ENCODE assay signal across 31 cellular contexts in genomic region chr2:168767258-168767657, GRCh38. TPM values are rescaled to one million over a fixed set of nuclear protein-coding genes. Genes with fewer than 3 reads are reported as not detected.
"Had no signal": no experiment of that assay in that cellular context is flagged by ENCODE, and none has a peak within 500 bp of the region (broad histone marks: within the 10 kb centered on the region; RNA-seq: fewer than 3 reads in every experiment).

No MANE protein-coding gene starts in this region.

- H3K4me2 ChIP-seq: neural progenitor cell had no signal

- H3K36me3 Mint-ChIP-seq: memory B cell had no signal

- H2AFZ ChIP-seq: neural progenitor cell had no signal

- H3K9me3 ChIP-seq: ascending aorta, thoracic aorta, uterus had no signal

- H3K4me3 Mint-ChIP-seq: activated CD4-positive, alpha-beta memory T cell treated with anti-CD3 and anti-CD28 coated beads for 36 hours; activated CD4-positive, alpha-beta T cell treated with anti-CD3 and anti-CD28 coated beads, Interleukin-2, amount 10 ng/mL, durations not matched to agents 24 days and 14 days; activated naive CD4-positive, alpha-beta T cell treated with anti-CD3 and anti-CD28 coated beads, Interleukin-2, amount 10 ng/mL, durations not matched to agents 7 days and 5 days; activated naive CD8-positive, alpha-beta T cell treated with anti-CD3 and anti-CD28 coated beads, Interleukin-2, amount 10 ng/mL, durations not matched to agents 7 days and 5 days; central memory CD8-positive, alpha-beta T cell; dendritic cell treated with granulocyte-macrophage colony-stimulating factor and Interleukin-4, amounts not matched to agents 40 ng/mL and 50 ng/mL, for 4 days; endodermal cell; memory B cell; naive thymus-derived CD8-positive, alpha-beta T cell; neural progenitor cell; stimulated activated effector memory CD8-positive, alpha-beta T cell treated with anti-CD3 and anti-CD28 coated beads, Interleukin-12 subunit alpha, Interleukin-12 subunit beta, amount 100 ng/mL, for 72 hours; stimulated activated naive CD8-positive, alpha-beta T cell treated with anti-CD3 and anti-CD28 coated beads, Interleukin-15, Interleukin-2, amounts not matched to agents 100 ng/mL and 50 ng/mL, for 24 hours; type B pancreatic cell had no signal

- H3K27ac Mint-ChIP-seq: activated CD4-positive, alpha-beta memory T cell treated with anti-CD3 and anti-CD28 coated beads for 36 hours; activated CD4-positive, alpha-beta T cell treated with anti-CD3 and anti-CD28 coated beads, Interleukin-2, amount 10 ng/mL, durations not matched to agents 24 days and 14 days; activated naive CD4-positive, alpha-beta T cell treated with anti-CD3 and anti-CD28 coated beads, Interleukin-2, amount 10 ng/mL, durations not matched to agents 7 days and 5 days; activated naive CD8-positive, alpha-beta T cell treated with anti-CD3 and anti-CD28 coated beads, Interleukin-2, amount 10 ng/mL, durations not matched to agents 7 days and 5 days; dendritic cell treated with granulocyte-macrophage colony-stimulating factor and Interleukin-4, amounts not matched to agents 40 ng/mL and 50 ng/mL, for 4 days; endodermal cell; memory B cell; neural progenitor cell; stimulated activated effector memory CD8-positive, alpha-beta T cell treated with anti-CD3 and anti-CD28 coated beads, Interleukin-12 subunit alpha, Interleukin-12 subunit beta, amount 100 ng/mL, for 72 hours; stimulated activated naive CD8-positive, alpha-beta T cell treated with anti-CD3 and anti-CD28 coated beads, Interleukin-15, Interleukin-2, amounts not matched to agents 100 ng/mL and 50 ng/mL, for 24 hours; type B pancreatic cell had no signal

- H3K27me3 ChIP-seq: ascending aorta, neural progenitor cell, uterus had no signal

- H3K27ac ChIP-seq: ascending aorta, epithelial cell of prostate, neural progenitor cell, thoracic aorta, uterus had no signal

- H3K4me1 ChIP-seq: ascending aorta, neural progenitor cell, uterus had no signal

- H3K4me3 ChIP-seq: ascending aorta, neural progenitor cell, thoracic aorta, uterus had no signal

- H3K4me1 Mint-ChIP-seq: activated naive CD4-positive, alpha-beta T cell treated with anti-CD3 and anti-CD28 coated beads, Interleukin-2, amount 10 ng/mL, durations not matched to agents 7 days and 5 days; central memory CD8-positive, alpha-beta T cell; memory B cell; neural progenitor cell; stimulated activated effector memory CD8-positive, alpha-beta T cell treated with anti-CD3 and anti-CD28 coated beads, Interleukin-12 subunit alpha, Interleukin-12 subunit beta, amount 100 ng/mL, for 72 hours had no signal

- DNase-seq: activated CD4-positive, alpha-beta memory T cell treated with anti-CD3 and anti-CD28 coated beads for 36 hours; activated CD4-positive, alpha-beta T cell treated with anti-CD3 and anti-CD28 coated beads, Interleukin-2, amount 10 ng/mL, durations not matched to agents 24 days and 14 days; activated CD4-positive, CD25-positive, alpha-beta regulatory T cell treated with anti-CD3 and anti-CD28 coated beads, Interleukin-2, amount 50 U/mL, for 72 hours; activated CD8-positive, alpha-beta memory T cell treated with anti-CD3 and anti-CD28 coated beads, Interleukin-2, amount 50 U/mL, for 4 hours; activated gamma-delta T cell; activated naive CD4-positive, alpha-beta T cell treated with anti-CD3 and anti-CD28 coated beads, Interleukin-2, amount 10 ng/mL, durations not matched to agents 7 days and 5 days; activated naive CD8-positive, alpha-beta T cell treated with anti-CD3 and anti-CD28 coated beads, Interleukin-2, amount 10 ng/mL, durations not matched to agents 7 days and 5 days; activated T-cell treated with anti-CD3 and anti-CD28 coated beads, Interleukin-2, amount 50 U/mL, for 1 hour; endodermal cell; head of caudate nucleus; hippocampal formation; kidney; midbrain; naive thymus-derived CD8-positive, alpha-beta T cell; occipital lobe; posterior cingulate gyrus; stimulated activated CD4-positive, alpha-beta T cell treated with anti-CD3 and anti-CD28 coated beads, Interleukin-12 subunit alpha, Interleukin-12 subunit beta, amount 100 ng/mL, for 4 hours; stimulated activated CD4-positive, alpha-beta T cell treated with anti-CD3 and anti-CD28 coated beads, Interleukin-4, amount 100 ng/mL, for 24 hours; T-helper 2 cell; uterus had no signal

- H3K27me3 Mint-ChIP-seq: activated CD4-positive, alpha-beta memory T cell treated with anti-CD3 and anti-CD28 coated beads for 36 hours; activated CD4-positive, alpha-beta T cell treated with anti-CD3 and anti-CD28 coated beads, Interleukin-2, amount 10 ng/mL, durations not matched to agents 24 days and 14 days; activated naive CD4-positive, alpha-beta T cell treated with anti-CD3 and anti-CD28 coated beads, Interleukin-2, amount 10 ng/mL, durations not matched to agents 7 days and 5 days; activated naive CD8-positive, alpha-beta T cell treated with anti-CD3 and anti-CD28 coated beads, Interleukin-2, amount 10 ng/mL, durations not matched to agents 7 days and 5 days; central memory CD8-positive, alpha-beta T cell; dendritic cell treated with granulocyte-macrophage colony-stimulating factor and Interleukin-4, amounts not matched to agents 40 ng/mL and 50 ng/mL, for 4 days; memory B cell; naive thymus-derived CD8-positive, alpha-beta T cell; stimulated activated naive CD8-positive, alpha-beta T cell treated with anti-CD3 and anti-CD28 coated beads, Interleukin-15, Interleukin-2, amounts not matched to agents 100 ng/mL and 50 ng/mL, for 24 hours; type B pancreatic cell had no signal

- H3K9me3 Mint-ChIP-seq: activated CD4-positive, alpha-beta memory T cell treated with anti-CD3 and anti-CD28 coated beads for 36 hours; activated CD4-positive, alpha-beta T cell treated with anti-CD3 and anti-CD28 coated beads, Interleukin-2, amount 10 ng/mL, durations not matched to agents 24 days and 14 days; activated naive CD4-positive, alpha-beta T cell treated with anti-CD3 and anti-CD28 coated beads, Interleukin-2, amount 10 ng/mL, durations not matched to agents 7 days and 5 days; central memory CD8-positive, alpha-beta T cell; dendritic cell treated with granulocyte-macrophage colony-stimulating factor and Interleukin-4, amounts not matched to agents 40 ng/mL and 50 ng/mL, for 4 days; endodermal cell; memory B cell; naive thymus-derived CD8-positive, alpha-beta T cell; stimulated activated effector memory CD8-positive, alpha-beta T cell treated with anti-CD3 and anti-CD28 coated beads, Interleukin-12 subunit alpha, Interleukin-12 subunit beta, amount 100 ng/mL, for 72 hours; stimulated activated naive CD8-positive, alpha-beta T cell treated with anti-CD3 and anti-CD28 coated beads, Interleukin-15, Interleukin-2, amounts not matched to agents 100 ng/mL and 50 ng/mL, for 24 hours had no signal

- ATAC-seq: naive thymus-derived CD8-positive, alpha-beta T cell; stimulated activated effector memory CD8-positive, alpha-beta T cell treated with anti-CD3 and anti-CD28 coated beads, Interleukin-12 subunit alpha, Interleukin-12 subunit beta, amount 100 ng/mL, for 72 hours had no signal

- H3K36me3 ChIP-seq: thoracic aorta, uterus had no signal

- H3K9ac ChIP-seq: neural progenitor cell had no signal

RNA-seq across cellular contexts. Expression of gene NOSTRIN, which starts 35.2 kb away (rescaled TPM):
- total RNA-seq: activated CD4-positive, alpha-beta memory T cell treated with anti-CD3 and anti-CD28 coated beads for 36 hours; activated CD4-positive, alpha-beta T cell treated with anti-CD3 and anti-CD28 coated beads, Interleukin-2, amount 10 ng/mL, durations not matched to agents 24 days and 14 days; activated CD8-positive, alpha-beta memory T cell treated with anti-CD3 and anti-CD28 coated beads for 36 hours; activated naive CD8-positive, alpha-beta T cell treated with anti-CD3 and anti-CD28 coated beads, Interleukin-2, amount 10 ng/mL, durations not matched to agents 7 days and 5 days had no signal
- polyA plus RNA-seq: naive thymus-derived CD8-positive, alpha-beta T cell had no signal
